26 cellular contexts compared by ENCODE assay signal in the genomic region with DNA sequence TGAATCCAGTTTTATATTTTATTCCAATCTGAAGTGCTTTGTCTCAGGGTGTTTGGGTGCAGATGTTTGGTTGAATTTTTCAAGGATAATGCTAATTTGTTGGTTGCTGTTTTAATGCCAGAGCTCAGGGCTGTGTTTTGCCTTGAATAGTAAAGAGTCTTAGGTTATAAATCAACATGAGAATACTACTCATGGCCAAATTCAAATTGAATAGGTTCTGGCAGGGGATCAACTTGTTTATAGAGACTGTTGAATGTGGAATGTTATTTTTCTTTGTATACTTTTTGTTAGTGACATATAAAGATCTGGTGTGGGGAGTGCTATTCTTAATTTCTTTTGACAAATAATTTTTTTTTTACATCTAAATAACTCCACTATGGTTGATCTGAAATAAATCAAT. TPM values are rescaled to one million over a fixed set of nuclear protein-coding genes. Genes with fewer than 3 reads are reported as not detected.
"Had no signal": no experiment of that assay in that cellular context is flagged by ENCODE, and none has a peak within 500 bp of the region (broad histone marks: within the 10 kb centered on the region; RNA-seq: fewer than 3 reads in every experiment).

No MANE protein-coding gene starts in this region.

- H3K4me1 Mint-ChIP-seq: activated B cell treated with CpG ODN at 0.5 μM for 24 hours; activated CD4-positive, alpha-beta T cell treated with anti-CD3 and anti-CD28 coated beads, Interleukin-2, amount 10 ng/mL, durations not matched to agents 7 days and 5 days; activated naive CD8-positive, alpha-beta T cell treated with anti-CD3 and anti-CD28 coated beads, Interleukin-2, amount 10 ng/mL, durations not matched to agents 7 days and 5 days; T-helper 17 cell had no signal

- DNase-seq: activated B cell treated with CpG ODN at 0.5 μM for 24 hours; activated CD4-positive, alpha-beta T cell treated with anti-CD3 and anti-CD28 coated beads for 1 hour; activated CD4-positive, alpha-beta T cell treated with anti-CD3 and anti-CD28 coated beads, Interleukin-2, amount 10 ng/mL, durations not matched to agents 7 days and 5 days; activated CD8-positive, alpha-beta memory T cell treated with anti-CD3 and anti-CD28 coated beads, Interleukin-2, amount 50 U/mL, for 4 hours; activated CD8-positive, alpha-beta T cell treated with anti-CD3 and anti-CD28 coated beads for 36 hours; activated naive CD4-positive, alpha-beta T cell treated with anti-CD3 and anti-CD28 coated beads, Interleukin-2, amount 50 U/mL, for 16 hours; activated naive CD8-positive, alpha-beta T cell treated with anti-CD3 and anti-CD28 coated beads, Interleukin-2, amount 10 ng/mL, durations not matched to agents 7 days and 5 days; activated T-cell treated with anti-CD3 and anti-CD28 coated beads, Interleukin-2, amount 50 U/mL, for 72 hours; adrenal gland; anterior cingulate cortex; caudate nucleus; Karpas-422; MM.1S; NCI-H1105; NCI-H146; NCI-H1930; NCI-H2171; NCI-H2227 treated with DMSO at 0.1 percent for 48 hours; NCI-H446 treated with DMSO at 0.1 percent for 48 hours; NCI-H524 treated with DMSO at 0.1 percent for 48 hours; NCI-H748 treated with DMSO at 0.1 percent for 48 hours; SIG-M5; T-helper 17 cell; T-helper 9 cell had no signal

- H3K4me3 ChIP-seq: adrenal gland, breast epithelium had no signal

- H3K36me3 Mint-ChIP-seq: activated naive CD8-positive, alpha-beta T cell treated with anti-CD3 and anti-CD28 coated beads, Interleukin-2, amount 10 ng/mL, durations not matched to agents 7 days and 5 days had no signal

- H3K4me1 ChIP-seq: adrenal gland, breast epithelium had no signal

- H3K27ac Mint-ChIP-seq: activated B cell treated with CpG ODN at 0.5 μM for 24 hours; activated CD4-positive, alpha-beta T cell treated with anti-CD3 and anti-CD28 coated beads, Interleukin-2, amount 10 ng/mL, durations not matched to agents 7 days and 5 days; activated CD8-positive, alpha-beta T cell treated with anti-CD3 and anti-CD28 coated beads for 36 hours; activated naive CD8-positive, alpha-beta T cell treated with anti-CD3 and anti-CD28 coated beads, Interleukin-2, amount 10 ng/mL, durations not matched to agents 7 days and 5 days; activated T-cell treated with anti-CD3 and anti-CD28 coated beads, Interleukin-2, amount 50 U/mL, for 72 hours; T-helper 17 cell had no signal

- H3K27ac ChIP-seq: adrenal gland, breast epithelium had no signal

- ATAC-seq: activated CD8-positive, alpha-beta T cell treated with anti-CD3 and anti-CD28 coated beads for 36 hours; activated T-cell treated with anti-CD3 and anti-CD28 coated beads, Interleukin-2, amount 50 U/mL, for 72 hours; T-helper 17 cell had no signal

- H3K4me3 Mint-ChIP-seq: activated B cell treated with CpG ODN at 0.5 μM for 24 hours; activated CD4-positive, alpha-beta T cell treated with anti-CD3 and anti-CD28 coated beads, Interleukin-2, amount 10 ng/mL, durations not matched to agents 7 days and 5 days; activated CD8-positive, alpha-beta T cell treated with anti-CD3 and anti-CD28 coated beads for 36 hours; activated naive CD8-positive, alpha-beta T cell treated with anti-CD3 and anti-CD28 coated beads, Interleukin-2, amount 10 ng/mL, durations not matched to agents 7 days and 5 days; activated T-cell treated with anti-CD3 and anti-CD28 coated beads, Interleukin-2, amount 50 U/mL, for 72 hours; T-helper 17 cell had no signal

- H3K27me3 Mint-ChIP-seq: activated B cell treated with CpG ODN at 0.5 μM for 24 hours; activated CD4-positive, alpha-beta T cell treated with anti-CD3 and anti-CD28 coated beads, Interleukin-2, amount 10 ng/mL, durations not matched to agents 7 days and 5 days had no signal

- H3K9me3 ChIP-seq: adrenal gland, breast epithelium had no signal

- H3K27me3 ChIP-seq: adrenal gland, breast epithelium had no signal

RNA-seq across cellular contexts. Expression of a gene that starts 18.8 kb away (rescaled TPM):
- total RNA-seq: activated B cell treated with CpG ODN at 0.5 μM for 24 hours; activated CD8-positive, alpha-beta T cell treated with anti-CD3 and anti-CD28 coated beads for 36 hours; activated naive CD8-positive, alpha-beta T cell treated with anti-CD3 and anti-CD28 coated beads, Interleukin-2, amount 10 ng/mL, durations not matched to agents 7 days and 5 days; OCI-LY7 had no signal
